ENCODE assay signal across 8 cellular contexts in the genomic region with DNA sequence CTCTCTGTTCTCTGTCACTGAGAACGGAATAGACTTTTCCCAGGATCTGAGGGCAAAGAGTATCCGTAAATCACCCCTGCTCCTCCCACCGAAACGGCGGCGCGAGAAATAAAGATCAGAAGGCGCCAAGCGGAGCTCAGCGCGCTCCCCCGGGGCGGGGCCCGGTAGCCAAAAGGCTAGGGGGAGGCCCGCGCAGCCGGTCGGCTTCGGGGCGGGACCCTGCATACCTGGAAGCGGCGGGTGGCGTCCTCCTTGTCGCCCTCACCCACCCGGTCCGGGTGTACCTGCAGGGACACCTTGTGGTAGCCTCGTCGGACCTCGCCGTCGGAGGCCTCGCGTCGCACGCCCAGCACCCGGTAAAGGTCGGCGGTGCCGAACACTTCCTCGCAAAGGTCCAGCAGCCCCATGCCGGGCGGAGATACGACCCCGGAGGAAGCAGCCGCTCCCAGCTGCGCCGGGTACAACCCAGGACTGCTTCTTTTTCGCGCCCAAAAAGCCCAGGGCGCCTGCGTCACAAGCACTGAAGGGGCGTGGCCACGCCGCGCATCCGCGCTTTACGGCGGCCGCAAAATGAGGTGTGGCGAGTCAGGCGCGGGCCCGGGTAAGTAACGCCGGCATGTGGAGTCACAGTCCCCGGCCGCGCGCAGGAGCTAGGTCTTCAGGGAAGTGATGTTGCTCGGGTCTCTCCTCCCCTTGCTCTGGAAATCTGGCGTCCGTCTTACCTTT. TPM values are rescaled to one million over a fixed set of nuclear protein-coding genes. Genes with fewer than 3 reads are reported as not detected.
A peak's percentile ranks its signal among the peaks of the same experiment; 100 is the strongest.
DNase-seq lines count a peak whose midpoint lies in the region; ATAC-seq and TF ChIP-seq lines count a peak whose summit lies in the region.

A gene with protein sequence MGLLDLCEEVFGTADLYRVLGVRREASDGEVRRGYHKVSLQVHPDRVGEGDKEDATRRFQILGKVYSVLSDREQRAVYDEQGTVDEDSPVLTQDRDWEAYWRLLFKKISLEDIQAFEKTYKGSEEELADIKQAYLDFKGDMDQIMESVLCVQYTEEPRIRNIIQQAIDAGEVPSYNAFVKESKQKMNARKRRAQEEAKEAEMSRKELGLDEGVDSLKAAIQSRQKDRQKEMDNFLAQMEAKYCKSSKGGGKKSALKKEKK (minus strand): TSS at position 473 of the 726 bp plus-strand sequence. CDS start 66 bp downstream, at position 407.

- H3K36me3 ChIP-seq in heart right ventricle (peaks cover 0 to 73% (median 23%) of the 10 kb centered on the region in 9 donors), upper lobe of right lung (peaks cover 49% of the 10 kb centered on the region)

- H3K9me3 ChIP-seq in heart right ventricle (no peaks in the 10 kb centered on the region), upper lobe of right lung (no peaks in the 10 kb centered on the region)

- H3K27me3 ChIP-seq in heart right ventricle: no peaks in the 10 kb centered on the region
- no peaks in the 10 kb centered on the region for H3K27me3 ChIP-seq in upper lobe of right lung

- WGBS in adipose tissue, 3 donors: 0 to 1% (median 0%) methylated on average over 72 to 73 of the region's 73 CpGs
- 0% methylated on average over 73 of the region's 73 CpGs for WGBS in heart right ventricle, 2 donors

- H3K27ac ChIP-seq in adipose tissue (ENCODE audit: low read depth, low read length) (peak within 1 kb of the TSS; percentile 17), heart right ventricle (peak within 1 kb of the TSS; percentile 39 to 86 (median 80)), upper lobe of right lung (peak within 1 kb of the TSS; percentile 88)

- ATAC-seq in HG02798 (IDR thresholded peaks at IDR 0.05; ENCODE audit: poor library complexity, unreplicated experiment) (peak; percentile 85), heart right ventricle (peak; percentile 93 to 98 (median 96)), upper lobe of right lung (peak; percentile 99)

- no peak for TF ChIP-seq CTCF in GM12875 (IDR thresholded peaks at IDR 0.05; ENCODE audit: borderline replicate concordance, insufficient read depth, low read depth, low read length)
- TF ChIP-seq CTCF in heart right ventricle (IDR thresholded peaks at IDR 0.05): peak in 2 of 9 donors; percentile 23 to 28
- TF ChIP-seq CTCF in upper lobe of right lung (IDR thresholded peaks at IDR 0.05): peak; percentile 6

- peak; percentile 34 for DNase-seq in NCI-H1417 treated with DMSO at 0.1 percent for 48 hours (lab: John Stamatoyannopoulos, UW)
- DNase-seq in T follicular helper cell (ENCODE audit: low read depth): peak; percentile 95
- peak; percentile 95 to 97 for DNase-seq in heart right ventricle
- DNase-seq in posterior vena cava (ENCODE audit: low spot score): peak; percentile 99
- peak; percentile 98 for DNase-seq in upper lobe of right lung

- peak within 1 kb of the TSS; percentile 77 for H3K4me3 ChIP-seq in GM12875 (ENCODE audit: low read depth, low read length)
- H3K4me3 ChIP-seq in heart right ventricle: peak within 1 kb of the TSS; percentile 69 to 98 (median 89)
- peak within 1 kb of the TSS; percentile 95 for H3K4me3 ChIP-seq in upper lobe of right lung

- intact Hi-C loops in heart right ventricle (cut with DNase I): no loop called here
- intact Hi-C loops in posterior vena cava (cut with DNase I): no loop called here
- intact Hi-C loops in upper lobe of right lung (cut with DNase I): no loop called here

- H3K4me1 ChIP-seq in heart right ventricle (peaks cover 8 to 58% (median 42%) of the 10 kb centered on the region in 9 donors), upper lobe of right lung (peaks cover 32% of the 10 kb centered on the region)

RNA-seq across cellular contexts. Expression of the gene that starts here (rescaled TPM):
- polyA plus RNA-seq in adipose tissue (1 to 10 TPM; 4.3 to 8.8 (median 5.6) TPM), heart right ventricle (1 to 10 TPM; 6.8 to 9.9 TPM)
- total RNA-seq in heart right ventricle (10 to 100 TPM in 1 of 10 donors, 1 to 10 TPM in 9; 5.6 to 11.2 (median 7.5) TPM), posterior vena cava (1 to 10 TPM; 8.7 to 8.9 TPM), upper lobe of right lung (12.4 TPM)

Comparison
In these comparisons a context has a peak if more than half of its experiments do, and no peak if none do; other contexts are left out.
1. Peak in every context shown above with its lines: DNase-seq, ATAC-seq, H3K4me3 ChIP-seq and H3K27ac ChIP-seq.
2. DNase-seq: peak in every context shown above with its lines; median percentile 99 in posterior vena cava; 98 in upper lobe of right lung; 96 in heart right ventricle; 95 in T follicular helper cell; 34 in NCI-H1417 treated with DMSO at 0.1 percent for 48 hours.
3. H3K27ac ChIP-seq: peak in every context shown above with its lines; median percentile 88 in upper lobe of right lung; 80 in heart right ventricle; 17 in adipose tissue.